9 cellular contexts compared by ENCODE assay signal in the genomic region with DNA sequence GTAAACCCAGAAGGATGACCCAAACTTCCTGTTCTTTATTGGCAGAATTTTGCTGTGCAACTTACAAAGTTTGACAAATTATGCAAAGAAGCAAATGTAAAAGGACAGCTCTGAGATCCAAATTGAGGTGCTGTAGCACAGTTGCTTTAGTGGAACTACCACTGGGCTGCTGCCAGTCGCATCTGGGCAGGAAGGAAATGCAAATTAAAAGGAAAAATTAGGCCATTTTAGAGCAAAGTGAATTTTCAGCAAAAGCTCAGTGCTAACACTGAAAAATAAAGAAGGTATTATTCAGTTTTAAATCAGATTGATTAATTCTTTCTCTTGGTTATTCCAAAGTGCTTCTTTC.
DNase-seq lines count a peak whose midpoint lies in the region; ATAC-seq and TF ChIP-seq lines count a peak whose summit lies in the region.
"Had no signal": no experiment of that assay in that cellular context is flagged by ENCODE, and none has a peak within 500 bp of the region (broad histone marks: within the 10 kb centered on the region; RNA-seq: fewer than 3 reads in every experiment).

No MANE protein-coding gene starts in this region.

- no peak overlapping the region for H3K27ac ChIP-seq in GM23248
- H3K27ac ChIP-seq in PC-3 (ENCODE audit: low read length) = no peak overlapping the region
- peak overlapping the region; percentile 37 for H3K27ac ChIP-seq in mesodermal cell (ENCODE audit: low read depth, low read length, severe bottlenecking)
- no peak overlapping the region for H3K27ac ChIP-seq in CD4-positive, alpha-beta memory T cell (ENCODE audit: low read depth, low read length)

- H3K36me3 Mint-ChIP-seq in CD4-positive, alpha-beta memory T cell = peaks cover 0 to 5% of the 10 kb centered on the region in 2 donors

- POLR2A ChIA-PET in PC-3 (lab: Charles Lee; ENCODE audit: unreplicated experiment) = no interaction called here
- POLR2A ChIA-PET in CD4-positive, alpha-beta memory T cell (lab: Charles Lee; ENCODE audit: partially characterized antibody) = no interaction called here

- no peaks in the 10 kb centered on the region for H3K79me2 ChIP-seq in GM23248 (ENCODE audit: insufficient read depth)
- H3K79me2 ChIP-seq in PC-3 (ENCODE audit: low read length) = no peaks in the 10 kb centered on the region

- peaks cover 12% of the 10 kb centered on the region for H3K4me1 ChIP-seq in GM23248 (ENCODE audit: insufficient read depth)
- peaks cover 5% of the 10 kb centered on the region; the same call in 1 of the 2 replicates for H3K4me1 ChIP-seq in PC-3 (ENCODE audit: insufficient read depth, low read length)
- peaks cover 11% of the 10 kb centered on the region for H3K4me1 ChIP-seq in mesodermal cell (ENCODE audit: control insufficient read depth, insufficient read depth, low read length, poor library complexity, severe bottlenecking)
- peaks cover 13% of the 10 kb centered on the region for H3K4me1 ChIP-seq in CD4-positive, alpha-beta memory T cell (ENCODE audit: insufficient read depth, low read length)
- H3K4me1 ChIP-seq: uterus had no signal

- H3F3A ChIP-seq in GM23248 (ENCODE audit: insufficient read depth) = peaks cover 12% of the 10 kb centered on the region; the same call in 1 of the 2 replicates
- H3F3A ChIP-seq in PC-3 (ENCODE audit: low read length, unreplicated experiment) = no peaks in the 10 kb centered on the region

- H3K4me1 Mint-ChIP-seq in CD4-positive, alpha-beta memory T cell = peaks cover 10 to 15% (median 13%) of the 10 kb centered on the region in 4 donors

- WGBS in GM23248 (ENCODE audit: low coverage in 1 of 2, low lambda C conversion rate in 2 of 2, missing lambda C conversion rate in 2 of 2), 2 experiments = 42 to 54% methylated on average over 1 of the region's 1 CpG
- 43 to 67% methylated on average over 1 of the region's 1 CpG for WGBS in mesodermal cell (ENCODE audit: insufficient coverage in 2 of 2), 2 experiments

- H3K4me2 ChIP-seq in GM23248 (ENCODE audit: unreplicated experiment) = peak overlapping the region; percentile 85
- peak overlapping the region; percentile 65 for H3K4me2 ChIP-seq in PC-3 (ENCODE audit: low read length)

- H3K9me3 ChIP-seq in GM23248 (ENCODE audit: low read depth) (no peaks in the 10 kb centered on the region), PC-3 (ENCODE audit: low read length) (no peaks in the 10 kb centered on the region), mesodermal cell (ENCODE audit: control insufficient read depth, low read length) (no peaks in the 10 kb centered on the region)
- no peaks in the 10 kb centered on the region for H3K9me3 ChIP-seq in CD4-positive, alpha-beta memory T cell (ENCODE audit: control insufficient read depth in 1 of 2, low read length in 2 of 2)
- H3K9me3 ChIP-seq: uterus had no signal

- in situ Hi-C loops in GM23248 (cut with MboI) = no loop called here
- in situ Hi-C loops in GM13977 (cut with MboI; ENCODE audit: low pct_unique_long_range_greater_than_20kb, low sequenced_read_pairs, unreplicated experiment) = loop anchor here (10.0 to 25.0 kb wide), 2 partner anchors 430 to 532 kb away; a partner anchor contains a TSS

- intact Hi-C loops in PC-3 (cut with micrococcal nuclease) = loop anchor here (5.0 to 10.0 kb wide), 2 partner anchors 432 to 595 kb away; a partner anchor contains a TSS
- intact Hi-C loops in CD4-positive, alpha-beta memory T cell (cut with micrococcal nuclease) = loop anchor here (2.0 kb wide), 1 partner anchor 530 kb away; no protein-coding TSS in a partner anchor

- CTCF ChIA-PET in PC-3 (lab: Charles Lee) = interaction anchor here (0.6 kb wide), 3 partner anchors 530 to 950 kb away, joined by 3 read pairs; no protein-coding TSS in a partner anchor
- CTCF ChIA-PET in CD4-positive, alpha-beta memory T cell (lab: Charles Lee; ENCODE audit: partially characterized antibody) = interaction anchor here (1.0 to 1.2 kb wide), 2 partner anchors 532 to 1916 kb away, joined by 3 read pairs; no protein-coding TSS in a partner anchor

- BruUV-seq in PC-3 (replicated peaks; lab: Mats Ljungman, UMichigan) = no TSS peak

- peak overlapping the region in 1 of 8 donors; percentile 49 for H3K4me3 Mint-ChIP-seq in CD4-positive, alpha-beta memory T cell

- no peaks in the 10 kb centered on the region for H3K27me3 ChIP-seq in GM23248 (replicated peaks; ENCODE audit: insufficient read depth)
- H3K27me3 ChIP-seq in PC-3 (ENCODE audit: low read length) = peaks cover 4% of the 10 kb centered on the region; the same call in 1 of the 2 replicates
- H3K27me3 ChIP-seq in CD4-positive, alpha-beta memory T cell (ENCODE audit: insufficient read depth, low read length) = no peaks in the 10 kb centered on the region
- H3K27me3 ChIP-seq: uterus had no signal

- H3K36me3 ChIP-seq in GM23248 (ENCODE audit: low read depth) (no peaks in the 10 kb centered on the region), PC-3 (ENCODE audit: low read depth, low read length) (no peaks in the 10 kb centered on the region), mesodermal cell (ENCODE audit: control insufficient read depth, insufficient read depth, low read length) (no peaks in the 10 kb centered on the region)
- H3K36me3 ChIP-seq in CD4-positive, alpha-beta memory T cell (ENCODE audit: insufficient read depth, low read length) = no peaks in the 10 kb centered on the region
- H3K36me3 ChIP-seq: uterus had no signal

- H3K9ac ChIP-seq in GM23248 (peak overlapping the region; percentile 17; the same call in 1 of the 2 replicates), PC-3 (ENCODE audit: low read length) (no peak overlapping the region)

- H4K20me1 ChIP-seq in GM23248 (ENCODE audit: insufficient read depth) (no peaks in the 10 kb centered on the region), PC-3 (ENCODE audit: low read length) (no peaks in the 10 kb centered on the region)

- TF ChIP-seq CTCF in PC-3 (conservative IDR thresholded peaks at IDR 0.05; ENCODE audit: low read depth, low read length) (no peak), GM13977 (IDR thresholded peaks at IDR 0.05; ENCODE audit: extremely low read depth, insufficient read depth, missing control alignments) (no peak)

- DNase-seq in GM23248 (peak; percentile 20), PC-3 (no peak), MV-4-11 (lab: John Stamatoyannopoulos, UW) (no peak), GM13977 (ENCODE audit: low spot score) (no peak)
- no peak for DNase-seq in CD4-positive, alpha-beta memory T cell
- DNase-seq in activated CD4-positive, alpha-beta T cell treated with anti-CD3 and anti-CD28 coated beads, Interleukin-2, amount 50 U/mL, for 4 hours = no peak
- DNase-seq: uterus had no signal

- ATAC-seq in GM18498 (IDR thresholded peaks at IDR 0.05; ENCODE audit: unreplicated experiment) = peak; percentile 23
- no peak; the same call in 1 of the 2 replicates for ATAC-seq in PC-3

- peak overlapping the region in 2 of 7 donors; percentile 48 to 57 for H3K27ac Mint-ChIP-seq in CD4-positive, alpha-beta memory T cell

- no peaks in the 10 kb centered on the region for H3K27me3 Mint-ChIP-seq in CD4-positive, alpha-beta memory T cell

- H3K4me3 ChIP-seq in GM23248 = peak overlapping the region; percentile 58
- no peak overlapping the region; the same call in 1 of the 2 replicates for H3K4me3 ChIP-seq in PC-3 (ENCODE audit: low read length)
- no peak overlapping the region for H3K4me3 ChIP-seq in mesodermal cell (ENCODE audit: extremely low read depth, insufficient read depth, low read length, poor library complexity, severe bottlenecking)
- no peak overlapping the region for H3K4me3 ChIP-seq in CD4-positive, alpha-beta memory T cell (ENCODE audit: low read length in 2 of 2)
- H3K4me3 ChIP-seq: uterus had no signal

- no peaks in the 10 kb centered on the region for H3K9me3 Mint-ChIP-seq in CD4-positive, alpha-beta memory T cell

- peak overlapping the region; percentile 82 for H2AFZ ChIP-seq in GM23248
- H2AFZ ChIP-seq in PC-3 (ENCODE audit: low read length) = peak overlapping the region; percentile 56

- H3K9me2 ChIP-seq in GM23248 (ENCODE audit: insufficient read depth) (no peaks in the 10 kb centered on the region), PC-3 (replicated peaks; ENCODE audit: low read length) (no peaks in the 10 kb centered on the region)
